2 cellular contexts compared by ENCODE assay signal in the genomic region with DNA sequence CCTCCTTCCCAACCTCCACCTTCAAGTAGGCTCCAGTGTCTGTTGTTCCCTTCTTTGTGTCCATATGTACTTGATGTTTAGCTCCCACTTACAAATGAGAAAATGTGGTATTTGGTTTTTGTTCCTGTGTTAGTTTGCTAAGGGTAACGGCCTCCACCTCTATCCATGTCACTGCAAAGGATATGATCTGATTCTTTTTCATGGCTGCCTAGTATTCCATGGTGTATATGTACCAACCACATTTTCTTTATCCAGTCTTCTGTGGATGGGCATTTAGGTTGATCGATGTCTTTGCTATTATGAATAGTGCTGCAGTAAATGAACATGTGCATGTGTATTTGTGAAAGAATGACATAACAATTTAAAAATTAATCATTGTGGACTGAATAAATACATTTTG.
TF ChIP-seq lines count a peak whose summit lies in the region.

No MANE protein-coding gene starts in this region.

TF ChIP-seq in A549, 52 proteins besides CTCF, POLR2A, EP300 and RAD21:
- no peak for TF ChIP-seq ZC3H11A (IDR thresholded peaks at IDR 0.05)
- no peak for TF ChIP-seq JUNB (IDR thresholded peaks at IDR 0.05)
- TF ChIP-seq KDM1A (IDR thresholded peaks at IDR 0.05; ENCODE audit: low read depth): peak; percentile 83; the same call in 1 of the 2 replicates
- TF ChIP-seq MYC (IDR thresholded peaks at IDR 0.05; ENCODE audit: borderline replicate concordance, low read length): no peak

TF ChIP-seq in K562, 482 proteins besides CTCF, POLR2A, EP300 and RAD21:
- TF ChIP-seq HCFC1 (IDR thresholded peaks at IDR 0.05; ENCODE audit: low read depth, low read length) (no peak), NR3C1 (CRISPR knock-in tag; IDR thresholded peaks at IDR 0.05) (no peak), RBM25 (IDR thresholded peaks at IDR 0.05; ENCODE audit: low read depth, low read length, severe bottlenecking) (peak; percentile 59), BCOR (IDR thresholded peaks at IDR 0.05) (peak; percentile 47; the same call in 1 of the 2 replicates), BCL6 (CRISPR knock-in tag; IDR thresholded peaks at IDR 0.05) (no peak), HDAC2 (IDR thresholded peaks at IDR 0.05) (no peak), ILF3 (IDR thresholded peaks at IDR 0.05; ENCODE audit: borderline replicate concordance) (no peak), NFIX (CRISPR knock-in tag; IDR thresholded peaks at IDR 0.05; ENCODE audit: low read depth) (no peak), IFI16 (CRISPR knock-in tag; IDR thresholded peaks at IDR 0.05) (no peak), FOXA3 (CRISPR knock-in tag; conservative IDR thresholded peaks at IDR 0.05 in 1 of 2, IDR thresholded peaks at IDR 0.05 in 1 of 2) (no peak), SMARCA4 (IDR thresholded peaks at IDR 0.05) (no peak), POLR2G (IDR thresholded peaks at IDR 0.05; ENCODE audit: low read depth, low read length) (no peak), CEBPB (tag; IDR thresholded peaks at IDR 0.05) (no peak), POLR2B (IDR thresholded peaks at IDR 0.05; ENCODE audit: low read depth, partially characterized antibody) (no peak), TFAM (CRISPR knock-in tag; conservative IDR thresholded peaks at IDR 0.05) (no peak), KDM1A (IDR thresholded peaks at IDR 0.05) (peak in 1 of 2 experiments; percentile 11; a peak in 1 of 4 replicates), HNRNPLL (IDR thresholded peaks at IDR 0.05; ENCODE audit: low read depth, low read length, poor library complexity, severe bottlenecking) (no peak), HDAC3 (IDR thresholded peaks at IDR 0.05; ENCODE audit: borderline replicate concordance, partially characterized antibody) (no peak), POLR2AphosphoS2 (IDR thresholded peaks at IDR 0.05; ENCODE audit: low read length) (no peak), ZNF830 (CRISPR knock-in tag; IDR thresholded peaks at IDR 0.05) (no peak), HDAC1 (IDR thresholded peaks at IDR 0.05) (no peak), IRF2 (CRISPR knock-in tag; IDR thresholded peaks at IDR 0.05) (no peak), ZNF146 (CRISPR knock-in tag; IDR thresholded peaks at IDR 0.05; ENCODE audit: unreplicated experiment) (peak; percentile 93), PCBP2 (IDR thresholded peaks at IDR 0.05; ENCODE audit: low read depth, low read length, poor library complexity, severe bottlenecking) (no peak), FOSL1 (tag; conservative IDR thresholded peaks at IDR 0.05) (no peak), BMI1 (IDR thresholded peaks at IDR 0.05; ENCODE audit: low read length) (no peak), TBL1XR1 (IDR thresholded peaks at IDR 0.05; ENCODE audit: low read length in 2 of 2) (no peak)
- TF ChIP-seq, protein P1, sequence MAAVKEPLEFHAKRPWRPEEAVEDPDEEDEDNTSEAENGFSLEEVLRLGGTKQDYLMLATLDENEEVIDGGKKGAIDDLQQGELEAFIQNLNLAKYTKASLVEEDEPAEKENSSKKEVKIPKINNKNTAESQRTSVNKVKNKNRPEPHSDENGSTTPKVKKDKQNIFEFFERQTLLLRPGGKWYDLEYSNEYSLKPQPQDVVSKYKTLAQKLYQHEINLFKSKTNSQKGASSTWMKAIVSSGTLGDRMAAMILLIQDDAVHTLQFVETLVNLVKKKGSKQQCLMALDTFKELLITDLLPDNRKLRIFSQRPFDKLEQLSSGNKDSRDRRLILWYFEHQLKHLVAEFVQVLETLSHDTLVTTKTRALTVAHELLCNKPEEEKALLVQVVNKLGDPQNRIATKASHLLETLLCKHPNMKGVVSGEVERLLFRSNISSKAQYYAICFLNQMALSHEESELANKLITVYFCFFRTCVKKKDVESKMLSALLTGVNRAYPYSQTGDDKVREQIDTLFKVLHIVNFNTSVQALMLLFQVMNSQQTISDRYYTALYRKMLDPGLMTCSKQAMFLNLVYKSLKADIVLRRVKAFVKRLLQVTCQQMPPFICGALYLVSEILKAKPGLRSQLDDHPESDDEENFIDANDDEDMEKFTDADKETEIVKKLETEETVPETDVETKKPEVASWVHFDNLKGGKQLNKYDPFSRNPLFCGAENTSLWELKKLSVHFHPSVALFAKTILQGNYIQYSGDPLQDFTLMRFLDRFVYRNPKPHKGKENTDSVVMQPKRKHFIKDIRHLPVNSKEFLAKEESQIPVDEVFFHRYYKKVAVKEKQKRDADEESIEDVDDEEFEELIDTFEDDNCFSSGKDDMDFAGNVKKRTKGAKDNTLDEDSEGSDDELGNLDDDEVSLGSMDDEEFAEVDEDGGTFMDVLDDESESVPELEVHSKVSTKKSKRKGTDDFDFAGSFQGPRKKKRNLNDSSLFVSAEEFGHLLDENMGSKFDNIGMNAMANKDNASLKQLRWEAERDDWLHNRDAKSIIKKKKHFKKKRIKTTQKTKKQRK (IDR thresholded peaks at IDR 0.05; ENCODE audit: borderline replicate concordance, low read depth, low read length): no peak
- TF ChIP-seq, protein P2, sequence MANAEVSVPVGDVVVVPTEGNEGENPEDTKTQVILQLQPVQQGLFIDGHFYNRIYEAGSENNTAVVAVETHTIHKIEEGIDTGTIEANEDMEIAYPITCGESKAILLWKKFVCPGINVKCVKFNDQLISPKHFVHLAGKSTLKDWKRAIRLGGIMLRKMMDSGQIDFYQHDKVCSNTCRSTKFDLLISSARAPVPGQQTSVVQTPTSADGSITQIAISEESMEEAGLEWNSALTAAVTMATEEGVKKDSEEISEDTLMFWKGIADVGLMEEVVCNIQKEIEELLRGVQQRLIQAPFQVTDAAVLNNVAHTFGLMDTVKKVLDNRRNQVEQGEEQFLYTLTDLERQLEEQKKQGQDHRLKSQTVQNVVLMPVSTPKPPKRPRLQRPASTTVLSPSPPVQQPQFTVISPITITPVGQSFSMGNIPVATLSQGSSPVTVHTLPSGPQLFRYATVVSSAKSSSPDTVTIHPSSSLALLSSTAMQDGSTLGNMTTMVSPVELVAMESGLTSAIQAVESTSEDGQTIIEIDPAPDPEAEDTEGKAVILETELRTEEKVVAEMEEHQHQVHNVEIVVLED (CRISPR knock-in tag; IDR thresholded peaks at IDR 0.05): no peak
- TF ChIP-seq, protein P3, sequence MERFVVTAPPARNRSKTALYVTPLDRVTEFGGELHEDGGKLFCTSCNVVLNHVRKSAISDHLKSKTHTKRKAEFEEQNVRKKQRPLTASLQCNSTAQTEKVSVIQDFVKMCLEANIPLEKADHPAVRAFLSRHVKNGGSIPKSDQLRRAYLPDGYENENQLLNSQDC (CRISPR knock-in tag; IDR thresholded peaks at IDR 0.05): no peak
- TF ChIP-seq, protein P4, sequence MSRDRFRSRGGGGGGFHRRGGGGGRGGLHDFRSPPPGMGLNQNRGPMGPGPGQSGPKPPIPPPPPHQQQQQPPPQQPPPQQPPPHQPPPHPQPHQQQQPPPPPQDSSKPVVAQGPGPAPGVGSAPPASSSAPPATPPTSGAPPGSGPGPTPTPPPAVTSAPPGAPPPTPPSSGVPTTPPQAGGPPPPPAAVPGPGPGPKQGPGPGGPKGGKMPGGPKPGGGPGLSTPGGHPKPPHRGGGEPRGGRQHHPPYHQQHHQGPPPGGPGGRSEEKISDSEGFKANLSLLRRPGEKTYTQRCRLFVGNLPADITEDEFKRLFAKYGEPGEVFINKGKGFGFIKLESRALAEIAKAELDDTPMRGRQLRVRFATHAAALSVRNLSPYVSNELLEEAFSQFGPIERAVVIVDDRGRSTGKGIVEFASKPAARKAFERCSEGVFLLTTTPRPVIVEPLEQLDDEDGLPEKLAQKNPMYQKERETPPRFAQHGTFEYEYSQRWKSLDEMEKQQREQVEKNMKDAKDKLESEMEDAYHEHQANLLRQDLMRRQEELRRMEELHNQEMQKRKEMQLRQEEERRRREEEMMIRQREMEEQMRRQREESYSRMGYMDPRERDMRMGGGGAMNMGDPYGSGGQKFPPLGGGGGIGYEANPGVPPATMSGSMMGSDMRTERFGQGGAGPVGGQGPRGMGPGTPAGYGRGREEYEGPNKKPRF (IDR thresholded peaks at IDR 0.05; ENCODE audit: low read depth, low read length): no peak
- TF ChIP-seq, protein P5, sequence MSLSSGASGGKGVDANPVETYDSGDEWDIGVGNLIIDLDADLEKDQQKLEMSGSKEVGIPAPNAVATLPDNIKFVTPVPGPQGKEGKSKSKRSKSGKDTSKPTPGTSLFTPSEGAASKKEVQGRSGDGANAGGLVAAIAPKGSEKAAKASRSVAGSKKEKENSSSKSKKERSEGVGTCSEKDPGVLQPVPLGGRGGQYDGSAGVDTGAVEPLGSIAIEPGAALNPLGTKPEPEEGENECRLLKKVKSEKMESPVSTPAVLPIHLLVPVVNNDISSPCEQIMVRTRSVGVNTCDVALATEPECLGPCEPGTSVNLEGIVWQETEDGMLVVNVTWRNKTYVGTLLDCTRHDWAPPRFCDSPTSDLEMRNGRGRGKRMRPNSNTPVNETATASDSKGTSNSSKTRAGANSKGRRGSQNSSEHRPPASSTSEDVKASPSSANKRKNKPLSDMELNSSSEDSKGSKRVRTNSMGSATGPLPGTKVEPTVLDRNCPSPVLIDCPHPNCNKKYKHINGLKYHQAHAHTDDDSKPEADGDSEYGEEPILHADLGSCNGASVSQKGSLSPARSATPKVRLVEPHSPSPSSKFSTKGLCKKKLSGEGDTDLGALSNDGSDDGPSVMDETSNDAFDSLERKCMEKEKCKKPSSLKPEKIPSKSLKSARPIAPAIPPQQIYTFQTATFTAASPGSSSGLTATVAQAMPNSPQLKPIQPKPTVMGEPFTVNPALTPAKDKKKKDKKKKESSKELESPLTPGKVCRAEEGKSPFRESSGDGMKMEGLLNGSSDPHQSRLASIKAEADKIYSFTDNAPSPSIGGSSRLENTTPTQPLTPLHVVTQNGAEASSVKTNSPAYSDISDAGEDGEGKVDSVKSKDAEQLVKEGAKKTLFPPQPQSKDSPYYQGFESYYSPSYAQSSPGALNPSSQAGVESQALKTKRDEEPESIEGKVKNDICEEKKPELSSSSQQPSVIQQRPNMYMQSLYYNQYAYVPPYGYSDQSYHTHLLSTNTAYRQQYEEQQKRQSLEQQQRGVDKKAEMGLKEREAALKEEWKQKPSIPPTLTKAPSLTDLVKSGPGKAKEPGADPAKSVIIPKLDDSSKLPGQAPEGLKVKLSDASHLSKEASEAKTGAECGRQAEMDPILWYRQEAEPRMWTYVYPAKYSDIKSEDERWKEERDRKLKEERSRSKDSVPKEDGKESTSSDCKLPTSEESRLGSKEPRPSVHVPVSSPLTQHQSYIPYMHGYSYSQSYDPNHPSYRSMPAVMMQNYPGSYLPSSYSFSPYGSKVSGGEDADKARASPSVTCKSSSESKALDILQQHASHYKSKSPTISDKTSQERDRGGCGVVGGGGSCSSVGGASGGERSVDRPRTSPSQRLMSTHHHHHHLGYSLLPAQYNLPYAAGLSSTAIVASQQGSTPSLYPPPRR (CRISPR knock-in tag; IDR thresholded peaks at IDR 0.05; ENCODE audit: borderline replicate concordance): no peak
- TF ChIP-seq, protein P6, sequence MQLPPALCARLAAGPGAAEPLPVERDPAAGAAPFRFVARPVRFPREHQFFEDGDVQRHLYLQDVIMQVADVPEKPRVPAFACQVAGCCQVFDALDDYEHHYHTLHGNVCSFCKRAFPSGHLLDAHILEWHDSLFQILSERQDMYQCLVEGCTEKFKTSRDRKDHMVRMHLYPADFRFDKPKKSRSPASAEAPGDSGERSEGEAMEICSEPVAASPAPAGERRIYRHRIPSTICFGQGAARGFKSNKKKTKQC (CRISPR knock-in tag; IDR thresholded peaks at IDR 0.05): no peak
